ENCODE assay signal across 1 cellular context in the genomic region with DNA sequence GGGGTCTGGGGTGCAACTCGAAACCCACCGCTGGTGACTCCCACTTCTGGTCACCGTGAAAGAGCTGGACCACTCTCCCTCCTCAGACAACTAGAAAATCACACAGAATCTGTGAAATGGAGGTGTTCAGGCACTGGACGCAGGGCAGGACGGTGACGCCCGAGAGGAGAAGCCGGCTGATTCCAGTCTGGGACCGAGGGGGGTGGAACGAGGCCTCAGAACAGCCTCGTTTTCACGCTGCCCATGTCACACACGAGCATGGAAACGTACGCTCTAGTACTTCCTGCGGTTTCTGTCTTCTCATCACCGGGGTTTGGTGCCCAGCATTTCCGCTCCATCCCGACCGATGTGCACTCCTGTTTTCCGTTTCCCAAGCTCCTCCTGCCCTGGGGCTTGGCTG.
TF ChIP-seq lines count a peak whose summit lies in the region.

No MANE protein-coding gene starts in this region.

TF ChIP-seq in IMR-90, 13 proteins besides CTCF, POLR2A, EP300 and RAD21 (continued from another document):
- no peak for TF ChIP-seq CEBPB (IDR thresholded peaks at IDR 0.05; ENCODE audit: low read depth, low read length)
- TF ChIP-seq USF2 (IDR thresholded peaks at IDR 0.05; ENCODE audit: low read depth, low read length) = no peak
- no peak for TF ChIP-seq FOS (IDR thresholded peaks at IDR 0.05; ENCODE audit: low read depth, low read length)
- TF ChIP-seq ELK1 (IDR thresholded peaks at IDR 0.05; ENCODE audit: borderline replicate concordance, low read depth, low read length) = no peak
- no peak for TF ChIP-seq MXI1 (IDR thresholded peaks at IDR 0.05; ENCODE audit: borderline replicate concordance, low read depth, low read length)
- TF ChIP-seq SMC3 (IDR thresholded peaks at IDR 0.05; ENCODE audit: low read depth, low read length) = no peak
- TF ChIP-seq NFE2L2 (IDR thresholded peaks at IDR 0.05; ENCODE audit: low read depth, low read length) = no peak
- TF ChIP-seq RCOR1 (IDR thresholded peaks at IDR 0.05; ENCODE audit: insufficient replicate concordance, low read length) = no peak
- TF ChIP-seq RFX5 (IDR thresholded peaks at IDR 0.05; ENCODE audit: low read depth, low read length) = no peak
- no peak for TF ChIP-seq MAZ (IDR thresholded peaks at IDR 0.05; ENCODE audit: borderline replicate concordance, low read depth, low read length)
TF ChIP-seq in IMR-90: peak in this region for 0.
